Comparison of ENCODE assay signal across 9 cellular contexts in genomic region chr12:108854055-108854452, GRCh38. TPM values are rescaled to one million over a fixed set of nuclear protein-coding genes. Genes with fewer than 3 reads are reported as not detected.
A peak's percentile ranks its signal among the peaks of the same experiment; 100 is the strongest.
DNase-seq lines count a peak whose midpoint lies in the region; ATAC-seq, FAIRE-seq and TF ChIP-seq lines count a peak whose summit lies in the region.
"Had no signal": no experiment of that assay in that cellular context is flagged by ENCODE, and none has a peak within 500 bp of the region (broad histone marks: within the 10 kb centered on the region; RNA-seq: fewer than 3 reads in every experiment).

No MANE protein-coding gene starts in this region.

- ATAC-seq in activated CD8-positive, alpha-beta T cell treated with anti-CD3 and anti-CD28 coated beads, Interleukin-2, amount 10 ng/mL, durations not matched to agents 7 days and 5 days = no peak
- ATAC-seq in naive thymus-derived CD4-positive, alpha-beta T cell = no peak

- 40 to 63% methylated on average over 1 of the region's 1 CpG for WGBS in thyroid gland, 2 donors

- no peak for DNase-seq in T-helper 2 cell treated with Interferon-gamma antibody and Interleukin-4, amounts not matched to agents 5 μg/mL and 100 μg/mL, for 36 hours (ENCODE audit: low spot score)
- DNase-seq in T-helper 2 cell = no peak
- DNase-seq in activated CD8-positive, alpha-beta T cell treated with anti-CD3 and anti-CD28 coated beads, Interleukin-2, amount 10 ng/mL, durations not matched to agents 7 days and 5 days = no peak
- DNase-seq in keratinocyte (ENCODE audit: low read depth, low spot score) = no peak
- DNase-seq in thyroid gland = peak; percentile 42 to 43
- DNase-seq in globus pallidus (ENCODE audit: low spot score) = no peak
- no peak for DNase-seq in D341Med (ENCODE audit: low spot score)
- DNase-seq in naive thymus-derived CD4-positive, alpha-beta T cell = no peak

- H3K27me3 ChIP-seq in keratinocyte (ENCODE audit: control insufficient read depth, extremely low read depth, insufficient read depth, low read length) = no peaks in the 10 kb centered on the region
- no peaks in the 10 kb centered on the region for H3K27me3 ChIP-seq in thyroid gland
- no peaks in the 10 kb centered on the region for H3K27me3 ChIP-seq in naive thymus-derived CD4-positive, alpha-beta T cell (ENCODE audit: control insufficient read depth in 2 of 2, insufficient read depth in 2 of 2, low read length in 2 of 2)

- H3K9ac ChIP-seq in keratinocyte (ENCODE audit: control insufficient read depth, extremely low read depth, insufficient read depth, low read length) = peak overlapping the region; percentile 42

- peaks cover 2% of the 10 kb centered on the region for H3K9me3 ChIP-seq in keratinocyte (ENCODE audit: control insufficient read depth, low read depth, low read length)
- H3K9me3 ChIP-seq in thyroid gland = no peaks in the 10 kb centered on the region
- no peaks in the 10 kb centered on the region for H3K9me3 ChIP-seq in naive thymus-derived CD4-positive, alpha-beta T cell (ENCODE audit: control insufficient read depth in 2 of 3, low read length in 3 of 3)

- H3K9me1 ChIP-seq in keratinocyte (ENCODE audit: control insufficient read depth, extremely low read depth, insufficient read depth, low read length) = no peaks in the 10 kb centered on the region

- POLR2A ChIA-PET in activated CD8-positive, alpha-beta T cell treated with anti-CD3 and anti-CD28 coated beads, Interleukin-2, amount 10 ng/mL, durations not matched to agents 7 days and 5 days (lab: Charles Lee) = no interaction called here
- POLR2A ChIA-PET in naive thymus-derived CD4-positive, alpha-beta T cell (lab: Charles Lee) = no interaction called here

- peaks cover 3% of the 10 kb centered on the region for H3K9me3 Mint-ChIP-seq in T-helper 2 cell treated with Interferon-gamma antibody and Interleukin-4, amounts not matched to agents 5 μg/mL and 100 μg/mL, for 36 hours
- no peaks in the 10 kb centered on the region for H3K9me3 Mint-ChIP-seq in activated CD8-positive, alpha-beta T cell treated with anti-CD3 and anti-CD28 coated beads, Interleukin-2, amount 10 ng/mL, durations not matched to agents 7 days and 5 days (ENCODE audit: insufficient read depth)
- H3K9me3 Mint-ChIP-seq in naive thymus-derived CD4-positive, alpha-beta T cell = peaks cover 0 to under 1% (median 0%) of the 10 kb centered on the region in 11 donors

- FAIRE-seq in keratinocyte (lab: Jason Lieb, UNC) = no peak

- peaks cover 67% of the 10 kb centered on the region for H3K79me2 ChIP-seq in keratinocyte (ENCODE audit: control insufficient read depth, insufficient read depth, low read length)

- H3K27ac Mint-ChIP-seq in T-helper 2 cell treated with Interferon-gamma antibody and Interleukin-4, amounts not matched to agents 5 μg/mL and 100 μg/mL, for 36 hours = peak overlapping the region; percentile 53
- H3K27ac Mint-ChIP-seq in activated CD8-positive, alpha-beta T cell treated with anti-CD3 and anti-CD28 coated beads, Interleukin-2, amount 10 ng/mL, durations not matched to agents 7 days and 5 days = peak overlapping the region; percentile 9
- H3K27ac Mint-ChIP-seq in naive thymus-derived CD4-positive, alpha-beta T cell = peak overlapping the region in 4 of 9 donors; percentile 17 to 72 (median 46)

- H3K36me3 ChIP-seq in keratinocyte (ENCODE audit: control insufficient read depth in 2 of 2, extremely low read depth in 1 of 2, insufficient read depth in 2 of 2, low read length in 2 of 2) = peaks cover 11 to 16% of the 10 kb centered on the region in 2 experiments
- H3K36me3 ChIP-seq in thyroid gland = no peaks in the 10 kb centered on the region
- peaks cover 0 to 8% (median 0%) of the 10 kb centered on the region in 3 experiments for H3K36me3 ChIP-seq in naive thymus-derived CD4-positive, alpha-beta T cell (ENCODE audit: control insufficient read depth in 2 of 3, insufficient read depth in 3 of 3, low read length in 3 of 3)

- H3K4me1 Mint-ChIP-seq in T-helper 2 cell treated with Interferon-gamma antibody and Interleukin-4, amounts not matched to agents 5 μg/mL and 100 μg/mL, for 36 hours (ENCODE audit: low read depth) = peaks cover 39% of the 10 kb centered on the region
- peaks cover 47% of the 10 kb centered on the region for H3K4me1 Mint-ChIP-seq in activated CD8-positive, alpha-beta T cell treated with anti-CD3 and anti-CD28 coated beads, Interleukin-2, amount 10 ng/mL, durations not matched to agents 7 days and 5 days (ENCODE audit: low read depth)
- peaks cover 21 to 51% (median 42%) of the 10 kb centered on the region in 7 donors for H3K4me1 Mint-ChIP-seq in naive thymus-derived CD4-positive, alpha-beta T cell

- H3K4me1 ChIP-seq in keratinocyte (ENCODE audit: control insufficient read depth, extremely low read depth, insufficient read depth, low read length) (peaks cover 34% of the 10 kb centered on the region), thyroid gland (peaks cover 34 to 59% of the 10 kb centered on the region in 2 donors)
- peaks cover 17 to 20% of the 10 kb centered on the region in 2 donors for H3K4me1 ChIP-seq in naive thymus-derived CD4-positive, alpha-beta T cell (ENCODE audit: control insufficient read depth in 2 of 2, insufficient read depth in 2 of 2, low read length in 2 of 2)

- peak overlapping the region; percentile 86 for H3K27ac ChIP-seq in keratinocyte (ENCODE audit: control insufficient read depth, insufficient read depth, low read length)
- H3K27ac ChIP-seq in thyroid gland = peak overlapping the region; percentile 89 to 96 (median 93)
- no peak overlapping the region for H3K27ac ChIP-seq in naive thymus-derived CD4-positive, alpha-beta T cell (ENCODE audit: low read depth, low read length)
- H3K27ac ChIP-seq: C4-2B had no signal

- dilution Hi-C loops in keratinocyte (cut with MboI; ENCODE audit: extremely low pct_ligation_motif_present, low sequenced_read_pairs) = no loop called here

- no peak for TF ChIP-seq POLR2A in thyroid gland (IDR thresholded peaks at IDR 0.05)

- CTCF ChIA-PET in activated CD8-positive, alpha-beta T cell treated with anti-CD3 and anti-CD28 coated beads, Interleukin-2, amount 10 ng/mL, durations not matched to agents 7 days and 5 days (lab: Charles Lee) = no interaction called here
- CTCF ChIA-PET in naive thymus-derived CD4-positive, alpha-beta T cell (lab: Charles Lee) = no interaction called here

- TF ChIP-seq CTCF in keratinocyte (optimal IDR thresholded peaks at IDR 0.05 in 1 of 3, IDR thresholded peaks at IDR 0.05 in 1 of 3, conservative IDR thresholded peaks at IDR 0.05 in 1 of 3; ENCODE audit: extremely low read depth in 1 of 3, insufficient read depth in 2 of 3, low read length in 3 of 3) (peak in 1 of 3 experiments; percentile 58), thyroid gland (IDR thresholded peaks at IDR 0.05) (peak in 4 of 6 experiments; percentile 37 to 45 (median 39))

- intact Hi-C loops in thyroid gland (cut with DNase I) = no loop called here
- intact Hi-C loops in naive thymus-derived CD4-positive, alpha-beta T cell (cut with micrococcal nuclease) = loop anchor here (10.0 kb wide), 3 partner anchors 241 to 1089 kb away; partner anchors contain the start of genes ALKBH2 (in 1 of the 2), FAM222A (in 1 of the 2), PRDM4 (in 1 of the 2) and UNG (in 1 of the 2)

- peaks cover 5% of the 10 kb centered on the region for H4K20me1 ChIP-seq in keratinocyte (ENCODE audit: control insufficient read depth, extremely low read depth, insufficient read depth, low read length)

- peak overlapping the region; percentile 75 for H3K4me2 ChIP-seq in keratinocyte (ENCODE audit: control insufficient read depth, extremely low read depth, insufficient read depth, low read depth, low read length)

- no peaks in the 10 kb centered on the region for H3K27me3 Mint-ChIP-seq in T-helper 2 cell treated with Interferon-gamma antibody and Interleukin-4, amounts not matched to agents 5 μg/mL and 100 μg/mL, for 36 hours (ENCODE audit: low read depth)
- H3K27me3 Mint-ChIP-seq in activated CD8-positive, alpha-beta T cell treated with anti-CD3 and anti-CD28 coated beads, Interleukin-2, amount 10 ng/mL, durations not matched to agents 7 days and 5 days (ENCODE audit: low read depth) = peaks cover 5% of the 10 kb centered on the region
- H3K27me3 Mint-ChIP-seq in naive thymus-derived CD4-positive, alpha-beta T cell = no peaks in the 10 kb centered on the region

- peaks cover 30% of the 10 kb centered on the region for H3K36me3 Mint-ChIP-seq in T-helper 2 cell treated with Interferon-gamma antibody and Interleukin-4, amounts not matched to agents 5 μg/mL and 100 μg/mL, for 36 hours (ENCODE audit: low read depth)
- H3K36me3 Mint-ChIP-seq in activated CD8-positive, alpha-beta T cell treated with anti-CD3 and anti-CD28 coated beads, Interleukin-2, amount 10 ng/mL, durations not matched to agents 7 days and 5 days (ENCODE audit: low read depth) = peaks cover 34% of the 10 kb centered on the region
- H3K36me3 Mint-ChIP-seq in naive thymus-derived CD4-positive, alpha-beta T cell = peaks cover 0 to 14% (median 8%) of the 10 kb centered on the region in 5 donors

- no peak overlapping the region for H2AFZ ChIP-seq in keratinocyte (ENCODE audit: control insufficient read depth, low read length)

- H3K4me3 ChIP-seq in keratinocyte (ENCODE audit: control insufficient read depth in 2 of 3, extremely low read depth in 1 of 3, insufficient read depth in 2 of 3, low read depth in 1 of 3, low read length in 3 of 3) = no peak overlapping the region
- H3K4me3 ChIP-seq in thyroid gland (replicated peaks in 1 of 3) = no peak overlapping the region
- H3K4me3 ChIP-seq in naive thymus-derived CD4-positive, alpha-beta T cell (ENCODE audit: low read length) = no peak overlapping the region

- H3K4me3 Mint-ChIP-seq in T-helper 2 cell treated with Interferon-gamma antibody and Interleukin-4, amounts not matched to agents 5 μg/mL and 100 μg/mL, for 36 hours = peak overlapping the region; percentile 31
- peak overlapping the region; percentile 6 for H3K4me3 Mint-ChIP-seq in activated CD8-positive, alpha-beta T cell treated with anti-CD3 and anti-CD28 coated beads, Interleukin-2, amount 10 ng/mL, durations not matched to agents 7 days and 5 days
- H3K4me3 Mint-ChIP-seq in naive thymus-derived CD4-positive, alpha-beta T cell = peak overlapping the region in 1 of 10 donors; percentile 1

RNA-seq across cellular contexts. Expression of gene SSH1, which starts 3.3 kb away (rescaled TPM):
- 10 to 100 TPM; 27.5 to 29.8 TPM for total RNA-seq in activated CD8-positive, alpha-beta T cell treated with anti-CD3 and anti-CD28 coated beads, Interleukin-2, amount 10 ng/mL, durations not matched to agents 7 days and 5 days
- 16.4 to 23.6 TPM (median 21.2 TPM) in 3 replicates for polyA plus RNA-seq in keratinocyte
- polyA plus RNA-seq in keratinocyte (2011; ENCODE audit: low read depth) = 12.4 TPM
- polyA plus RNA-seq in keratinocyte (2011; cell fraction: cytosol; rRNA removed) = 17.3 and 21.4 TPM in 2 replicates
- polyA plus RNA-seq in keratinocyte (2011; cell fraction: nucleus; rRNA removed) = 37.1 and 57.1 TPM in 2 replicates
- polyA plus RNA-seq in keratinocyte (2012; ENCODE audit: low replicate concordance) = 11.1 and 24.4 TPM in 2 replicates
- polyA minus RNA-seq in keratinocyte = 30.7 to 64.1 TPM (median 44.2 TPM) in 3 replicates
- polyA minus RNA-seq in keratinocyte (2011; cell fraction: cytosol; rRNA and poly(A)+ RNA removed) = 20.3 TPM
- 36.5 and 76.2 TPM in 2 replicates for polyA minus RNA-seq in keratinocyte (2011; cell fraction: nucleus; rRNA and poly(A)+ RNA removed)
- 10 to 100 TPM; 13.0 to 26.8 (median 21.7) TPM for total RNA-seq in thyroid gland
- 10 to 100 TPM; 23.4 to 32.8 (median 29.9) TPM for total RNA-seq in naive thymus-derived CD4-positive, alpha-beta T cell
- 1 to 10 TPM; 5.2 to 7.7 TPM for polyA plus RNA-seq in naive thymus-derived CD4-positive, alpha-beta T cell

RNA-seq across cellular contexts. Expression of gene DAO, which starts 25.8 kb away (rescaled TPM):
- not detected for total RNA-seq in activated CD8-positive, alpha-beta T cell treated with anti-CD3 and anti-CD28 coated beads, Interleukin-2, amount 10 ng/mL, durations not matched to agents 7 days and 5 days
- not detected in 3 replicates for polyA plus RNA-seq in keratinocyte
- polyA plus RNA-seq in keratinocyte (2011; ENCODE audit: low read depth) = not detected
- polyA plus RNA-seq in keratinocyte (2011; cell fraction: cytosol; rRNA removed) = not detected in 2 replicates
- polyA plus RNA-seq in keratinocyte (2011; cell fraction: nucleus; rRNA removed) = not detected in 2 replicates
- not detected in 2 replicates for polyA plus RNA-seq in keratinocyte (2012; ENCODE audit: low replicate concordance)
- polyA minus RNA-seq in keratinocyte = not detected in 3 replicates
- polyA minus RNA-seq in keratinocyte (2011; cell fraction: cytosol; rRNA and poly(A)+ RNA removed) = not detected
- polyA minus RNA-seq in keratinocyte (2011; cell fraction: nucleus; rRNA and poly(A)+ RNA removed) = not detected in 2 replicates
- total RNA-seq in thyroid gland = not detected
- total RNA-seq in naive thymus-derived CD4-positive, alpha-beta T cell = not detected
- polyA plus RNA-seq in naive thymus-derived CD4-positive, alpha-beta T cell = not detected

Comparison
In these comparisons a context has a peak if more than half of its experiments do, and no peak if none do; other contexts are left out.
1. DNase-seq: peak in thyroid gland (2 of 2); none in T-helper 2 cell treated with Interferon-gamma antibody and Interleukin-4, amounts not matched to agents 5 μg/mL and 100 μg/mL, for 36 hours (single experiment), T-helper 2 cell (0 of 5), activated CD8-positive, alpha-beta T cell treated with anti-CD3 and anti-CD28 coated beads, Interleukin-2, amount 10 ng/mL, durations not matched to agents 7 days and 5 days (single experiment), keratinocyte (single experiment), globus pallidus (single experiment), D341Med (single experiment) and naive thymus-derived CD4-positive, alpha-beta T cell (0 of 9).